8 cellular contexts compared by ENCODE assay signal in the genomic region with DNA sequence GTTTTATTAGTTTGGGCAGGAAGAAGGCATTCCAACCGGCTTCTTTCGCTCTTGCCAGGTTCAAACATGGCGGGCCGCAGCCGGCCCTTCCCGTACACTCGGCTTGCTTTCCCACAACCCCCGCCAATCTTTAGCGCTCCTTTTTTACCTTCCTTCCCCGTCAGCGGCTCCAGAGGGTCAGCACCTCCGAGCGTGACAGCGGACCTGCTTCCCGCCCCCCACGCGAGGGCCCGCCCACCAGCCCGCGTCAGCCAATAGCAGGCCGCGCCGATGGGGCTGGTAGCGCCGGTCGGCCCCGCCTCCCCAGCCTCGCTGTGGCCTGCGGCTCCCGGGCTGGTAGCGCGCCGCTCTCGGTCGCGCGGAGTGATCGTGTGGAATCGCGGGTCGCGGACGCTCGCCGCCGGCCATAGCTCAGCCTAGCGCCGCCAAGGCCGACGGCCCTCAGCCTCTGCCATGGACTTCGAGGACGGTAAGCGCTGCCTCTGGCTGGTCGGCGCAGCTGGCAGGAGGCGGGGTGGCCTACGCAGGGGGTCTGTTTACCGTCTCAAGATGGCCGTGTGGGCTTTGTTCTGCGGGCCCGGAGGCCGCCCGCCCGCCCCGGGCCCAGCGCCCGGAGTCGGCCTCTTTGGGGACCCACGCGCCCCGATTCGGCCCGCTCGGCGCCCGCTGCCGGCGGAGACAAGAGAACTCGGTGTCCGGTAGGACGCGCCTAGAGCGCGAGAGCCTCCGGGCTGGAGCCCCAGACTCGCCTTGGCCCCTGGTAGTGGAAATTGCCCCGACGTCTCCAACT. TPM values are rescaled to one million over a fixed set of nuclear protein-coding genes. Genes with fewer than 3 reads are reported as not detected.
DNase-seq lines count a peak whose midpoint lies in the region; ATAC-seq and TF ChIP-seq lines count a peak whose summit lies in the region.

A gene with protein sequence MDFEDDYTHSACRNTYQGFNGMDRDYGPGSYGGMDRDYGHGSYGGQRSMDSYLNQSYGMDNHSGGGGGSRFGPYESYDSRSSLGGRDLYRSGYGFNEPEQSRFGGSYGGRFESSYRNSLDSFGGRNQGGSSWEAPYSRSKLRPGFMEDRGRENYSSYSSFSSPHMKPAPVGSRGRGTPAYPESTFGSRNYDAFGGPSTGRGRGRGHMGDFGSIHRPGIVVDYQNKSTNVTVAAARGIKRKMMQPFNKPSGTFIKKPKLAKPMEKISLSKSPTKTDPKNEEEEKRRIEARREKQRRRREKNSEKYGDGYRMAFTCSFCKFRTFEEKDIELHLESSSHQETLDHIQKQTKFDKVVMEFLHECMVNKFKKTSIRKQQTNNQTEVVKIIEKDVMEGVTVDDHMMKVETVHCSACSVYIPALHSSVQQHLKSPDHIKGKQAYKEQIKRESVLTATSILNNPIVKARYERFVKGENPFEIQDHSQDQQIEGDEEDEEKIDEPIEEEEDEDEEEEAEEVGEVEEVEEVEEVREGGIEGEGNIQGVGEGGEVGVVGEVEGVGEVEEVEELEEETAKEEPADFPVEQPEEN (plus strand): TSS at position 306 of the 790 bp plus-strand sequence. CDS start 148 bp downstream, at position 454.

- H3K4me1 ChIP-seq in PC-9 (replicated peaks; ENCODE audit: insufficient read depth) (peaks cover 78% of the 10 kb centered on the region), esophagus (ENCODE audit: control insufficient read depth in 2 of 2, insufficient read depth in 2 of 2, low read length in 1 of 2) (peaks cover 0 to 2% of the 10 kb centered on the region in 2 donors), mucosa of stomach (ENCODE audit: control insufficient read depth, insufficient read depth, low read length) (peaks cover 33% of the 10 kb centered on the region)

- H3K79me2 ChIP-seq in PC-9 (ENCODE audit: low read depth): peaks cover 60% of the 10 kb centered on the region

- TF ChIP-seq RAD21 in Ishikawa (IDR thresholded peaks at IDR 0.05; ENCODE audit: low read depth): no peak; the same call in 1 of the 2 replicates

- H3K9me2 ChIP-seq in PC-9 (ENCODE audit: insufficient read depth): no peaks in the 10 kb centered on the region

- peak within 1 kb of the TSS; percentile 87 for H3K27ac ChIP-seq in PC-9
- peak within 1 kb of the TSS; percentile 98 to 99 for H3K27ac ChIP-seq in esophagus (ENCODE audit: low read depth in 2 of 2, low read length in 1 of 2)

- DNase-seq in DMS153 treated with DMSO at 0.1 percent for 48 hours (lab: John Stamatoyannopoulos, UW; ENCODE audit: unreplicated experiment): peak; percentile 82
- peak; percentile 97 to 98 for DNase-seq in PC-9
- DNase-seq in activated T-cell treated with anti-CD3 and anti-CD28 coated beads, Interleukin-2, amount 50 U/mL, for 1 hour: peak; percentile 98
- peak; percentile 83 to 90 for DNase-seq in stimulated activated CD8-positive, alpha-beta memory T cell treated with anti-CD3 and anti-CD28 coated beads, Interleukin-7, amount 100 ng/mL, for 1 hour (ENCODE audit: low read depth in 2 of 2)

- ATAC-seq in GM21576 (IDR thresholded peaks at IDR 0.05; ENCODE audit: unreplicated experiment): peak; percentile 96

- peaks cover 39% of the 10 kb centered on the region for H3F3A ChIP-seq in PC-9 (ENCODE audit: insufficient read depth, low read depth)

- BruUV-seq in PC-9 (replicated peaks; lab: Mats Ljungman, UMichigan): TSS peak; percentile 50

- no peaks in the 10 kb centered on the region for H3K9me3 ChIP-seq in PC-9 (ENCODE audit: insufficient read depth, low read depth)
- peaks cover 0 to 2% of the 10 kb centered on the region in 2 donors for H3K9me3 ChIP-seq in esophagus (ENCODE audit: control insufficient read depth in 2 of 2, insufficient read depth in 1 of 2, low read depth in 1 of 2, low read length in 1 of 2)
- no peaks in the 10 kb centered on the region for H3K9me3 ChIP-seq in mucosa of stomach (ENCODE audit: control insufficient read depth, low read length)

- H3K4me2 ChIP-seq in PC-9: peak within 1 kb of the TSS; percentile 98

- peak within 1 kb of the TSS; percentile 89 for H3K9ac ChIP-seq in mucosa of stomach (ENCODE audit: low read length)

- peak within 1 kb of the TSS; percentile 70 for H3K4me3 ChIP-seq in PC-9
- peak within 1 kb of the TSS; percentile 89 to 95 for H3K4me3 ChIP-seq in esophagus (ENCODE audit: low read depth in 1 of 2, low read length in 2 of 2)
- H3K4me3 ChIP-seq in mucosa of stomach (ENCODE audit: low read length): peak within 1 kb of the TSS; percentile 52

- H2AFZ ChIP-seq in PC-9: peak within 1 kb of the TSS; percentile 82

- POLR2A ChIA-PET in PC-9 (lab: Charles Lee; ENCODE audit: unreplicated experiment): interaction anchor here (0.5 to 0.7 kb wide), 4 partner anchors 23 to 172 kb away, joined by 3 to 12 read pairs (median 4); no protein-coding TSS in a partner anchor

- H3K27me3 ChIP-seq in PC-9 (ENCODE audit: insufficient read depth, low read depth) (no peaks in the 10 kb centered on the region), esophagus (ENCODE audit: control insufficient read depth in 1 of 2, insufficient read depth in 2 of 2, low read length in 2 of 2) (no peaks in the 10 kb centered on the region), mucosa of stomach (ENCODE audit: control insufficient read depth, insufficient read depth, low read length) (no peaks in the 10 kb centered on the region)

- peaks cover 42% of the 10 kb centered on the region for H4K20me1 ChIP-seq in PC-9 (ENCODE audit: insufficient read depth)

- H3K36me3 ChIP-seq in PC-9 (ENCODE audit: low read depth) (peaks cover 35% of the 10 kb centered on the region), esophagus (ENCODE audit: control insufficient read depth in 2 of 2, insufficient read depth in 2 of 2, low read length in 1 of 2) (no peaks in the 10 kb centered on the region), mucosa of stomach (ENCODE audit: control insufficient read depth, insufficient read depth, low read length) (no peaks in the 10 kb centered on the region)

- CTCF ChIA-PET in PC-9 (lab: Charles Lee): no interaction called here

- TF ChIP-seq CTCF in PC-9 (conservative IDR thresholded peaks at IDR 0.05): no peak; the same call in 1 of the 2 replicates

- TF ChIP-seq EP300 in Ishikawa (IDR thresholded peaks at IDR 0.05; ENCODE audit: borderline replicate concordance): no peak

- WGBS in esophagus, 2 donors: 0 to 1% methylated on average over 77 to 88 of the region's 88 CpGs

- intact Hi-C loops in PC-9 (cut with micrococcal nuclease; ENCODE audit: unreplicated experiment): loop anchor here (10.0 kb wide), 2 partner anchors 360 to 390 kb away; a partner anchor contains a TSS

TF ChIP-seq in Ishikawa, 13 proteins besides CTCF, POLR2A, EP300 and RAD21:
- TF ChIP-seq FOXM1 (IDR thresholded peaks at IDR 0.05; ENCODE audit: borderline replicate concordance, low read depth) (no peak), YY1 (IDR thresholded peaks at IDR 0.05; ENCODE audit: low read depth) (peak; percentile 95), TAF1 (IDR thresholded peaks at IDR 0.05; ENCODE audit: low read depth) (peak; percentile 85), TEAD4 (IDR thresholded peaks at IDR 0.05) (peak; percentile 20), EGR1 (IDR thresholded peaks at IDR 0.05) (no peak; the same call in none of the 2 replicates), CEBPB (IDR thresholded peaks at IDR 0.05) (no peak), TCF12 (IDR thresholded peaks at IDR 0.05; ENCODE audit: low read depth) (no peak; the same call in 1 of the 2 replicates), ZBTB7A (IDR thresholded peaks at IDR 0.05; ENCODE audit: low read depth) (0 out of 2 replicates have a peak, but pooled peaks have one; percentile 27), NFIC (IDR thresholded peaks at IDR 0.05) (peak; percentile 17; the same call in 1 of the 2 replicates), CREB1 (IDR thresholded peaks at IDR 0.05; ENCODE audit: low read depth) (peak; percentile 41; the same call in 1 of the 2 replicates)
- TF ChIP-seq, protein P1, sequence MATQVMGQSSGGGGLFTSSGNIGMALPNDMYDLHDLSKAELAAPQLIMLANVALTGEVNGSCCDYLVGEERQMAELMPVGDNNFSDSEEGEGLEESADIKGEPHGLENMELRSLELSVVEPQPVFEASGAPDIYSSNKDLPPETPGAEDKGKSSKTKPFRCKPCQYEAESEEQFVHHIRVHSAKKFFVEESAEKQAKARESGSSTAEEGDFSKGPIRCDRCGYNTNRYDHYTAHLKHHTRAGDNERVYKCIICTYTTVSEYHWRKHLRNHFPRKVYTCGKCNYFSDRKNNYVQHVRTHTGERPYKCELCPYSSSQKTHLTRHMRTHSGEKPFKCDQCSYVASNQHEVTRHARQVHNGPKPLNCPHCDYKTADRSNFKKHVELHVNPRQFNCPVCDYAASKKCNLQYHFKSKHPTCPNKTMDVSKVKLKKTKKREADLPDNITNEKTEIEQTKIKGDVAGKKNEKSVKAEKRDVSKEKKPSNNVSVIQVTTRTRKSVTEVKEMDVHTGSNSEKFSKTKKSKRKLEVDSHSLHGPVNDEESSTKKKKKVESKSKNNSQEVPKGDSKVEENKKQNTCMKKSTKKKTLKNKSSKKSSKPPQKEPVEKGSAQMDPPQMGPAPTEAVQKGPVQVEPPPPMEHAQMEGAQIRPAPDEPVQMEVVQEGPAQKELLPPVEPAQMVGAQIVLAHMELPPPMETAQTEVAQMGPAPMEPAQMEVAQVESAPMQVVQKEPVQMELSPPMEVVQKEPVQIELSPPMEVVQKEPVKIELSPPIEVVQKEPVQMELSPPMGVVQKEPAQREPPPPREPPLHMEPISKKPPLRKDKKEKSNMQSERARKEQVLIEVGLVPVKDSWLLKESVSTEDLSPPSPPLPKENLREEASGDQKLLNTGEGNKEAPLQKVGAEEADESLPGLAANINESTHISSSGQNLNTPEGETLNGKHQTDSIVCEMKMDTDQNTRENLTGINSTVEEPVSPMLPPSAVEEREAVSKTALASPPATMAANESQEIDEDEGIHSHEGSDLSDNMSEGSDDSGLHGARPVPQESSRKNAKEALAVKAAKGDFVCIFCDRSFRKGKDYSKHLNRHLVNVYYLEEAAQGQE (IDR thresholded peaks at IDR 0.05; ENCODE audit: low read depth): peak; percentile 64
- TF ChIP-seq, protein P2, sequence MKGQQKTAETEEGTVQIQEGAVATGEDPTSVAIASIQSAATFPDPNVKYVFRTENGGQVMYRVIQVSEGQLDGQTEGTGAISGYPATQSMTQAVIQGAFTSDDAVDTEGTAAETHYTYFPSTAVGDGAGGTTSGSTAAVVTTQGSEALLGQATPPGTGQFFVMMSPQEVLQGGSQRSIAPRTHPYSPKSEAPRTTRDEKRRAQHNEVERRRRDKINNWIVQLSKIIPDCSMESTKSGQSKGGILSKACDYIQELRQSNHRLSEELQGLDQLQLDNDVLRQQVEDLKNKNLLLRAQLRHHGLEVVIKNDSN (IDR thresholded peaks at IDR 0.05): no peak
- TF ChIP-seq, protein P3, sequence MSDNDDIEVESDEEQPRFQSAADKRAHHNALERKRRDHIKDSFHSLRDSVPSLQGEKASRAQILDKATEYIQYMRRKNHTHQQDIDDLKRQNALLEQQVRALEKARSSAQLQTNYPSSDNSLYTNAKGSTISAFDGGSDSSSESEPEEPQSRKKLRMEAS (IDR thresholded peaks at IDR 0.05): peak; percentile 84
TF ChIP-seq in Ishikawa: peak in this region for 8.

RNA-seq across cellular contexts. Expression of the gene that starts here (rescaled TPM):
- total RNA-seq in PC-9 (2021): 23.2 and 26.2 TPM in 2 replicates
- 10 to 100 TPM; 11.7 to 14.0 TPM for polyA plus RNA-seq in esophagus

Comparison
In these comparisons a context has a peak if more than half of its experiments do, and no peak if none do; other contexts are left out.
1. Peak in every context shown above with its lines: DNase-seq, ATAC-seq, H3K4me3 ChIP-seq and H3K27ac ChIP-seq.